ENCODE assay signal across 8 cellular contexts in the genomic region with DNA sequence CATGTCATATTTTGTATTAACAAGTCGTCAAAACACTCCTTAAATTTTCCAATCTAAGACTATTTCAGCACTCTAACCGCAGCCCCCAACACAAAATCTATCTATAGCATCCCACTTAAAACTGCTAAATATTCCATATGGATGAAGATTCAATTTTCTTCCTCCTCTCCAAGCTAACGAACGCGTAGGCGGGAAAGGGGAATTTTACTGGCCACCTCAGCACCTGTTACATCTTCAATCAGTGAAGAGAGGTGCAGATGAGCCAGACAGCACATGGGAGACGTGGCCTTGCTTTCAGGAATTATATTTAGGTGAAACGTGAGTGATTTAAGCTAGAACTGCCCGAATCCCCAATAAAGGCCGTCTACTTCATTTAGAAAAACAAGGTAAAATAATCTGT. TPM values are rescaled to one million over a fixed set of nuclear protein-coding genes. Genes with fewer than 3 reads are reported as not detected.
DNase-seq lines count a peak whose midpoint lies in the region; ATAC-seq and TF ChIP-seq lines count a peak whose summit lies in the region.

No MANE protein-coding gene starts in this region.

- H3K9me3 ChIP-seq in OCI-LY3 (ENCODE audit: insufficient read depth, low read length) (no peaks in the 10 kb centered on the region), right cardiac atrium (ENCODE audit: control insufficient read depth, low read length) (no peaks in the 10 kb centered on the region)

- TF ChIP-seq CTCF in OCI-LY3 (IDR thresholded peaks at IDR 0.05; ENCODE audit: low read depth, low read length), result no peak

- peak overlapping the region; percentile 48; the same call in 1 of the 2 replicates for H2AFZ ChIP-seq in OCI-LY3 (ENCODE audit: low read depth, low read length)

- H3K36me3 ChIP-seq in OCI-LY3 (replicated peaks; ENCODE audit: low read depth, low read length), result peaks cover 25% of the 10 kb centered on the region

- H3K4me2 ChIP-seq in OCI-LY3 (ENCODE audit: low read length), result peak overlapping the region; percentile 83

- H3K79me2 ChIP-seq in OCI-LY3 (ENCODE audit: low read length), result peaks cover 88% of the 10 kb centered on the region

- H3K27me3 ChIP-seq in OCI-LY3 (ENCODE audit: low read depth, low read length) (no peaks in the 10 kb centered on the region), right cardiac atrium (ENCODE audit: control insufficient read depth, insufficient read depth) (no peaks in the 10 kb centered on the region)

- H3K4me1 ChIP-seq in OCI-LY3 (ENCODE audit: low read length), result peaks cover 47% of the 10 kb centered on the region
- H3K4me1 ChIP-seq in right cardiac atrium (ENCODE audit: control insufficient read depth, insufficient read depth, low read length), result peaks cover 2% of the 10 kb centered on the region

- under 1% methylated on average over 10 of the region's 10 CpGs for whole genome bisulfite sequencing in right cardiac atrium

- H3K27me3 Mint-ChIP-seq in immature natural killer cell (ENCODE audit: low read depth in 3 of 3), result peaks cover 2 to 8% (median 7%) of the 10 kb centered on the region in 3 donors

- no peak for ATAC-seq in right cardiac atrium
- no peak for ATAC-seq in stimulated activated naive CD8-positive, alpha-beta T cell treated with anti-CD3 and anti-CD28 coated beads, Interleukin-15, Interleukin-2, amounts not matched to agents 100 U/mL and 50 U/mL, for 24 hours

- intact Hi-C loops in right cardiac atrium (cut with DNase I), result no loop called here

- H3K9me3 Mint-ChIP-seq in immature natural killer cell, result no peaks in the 10 kb centered on the region

- H3K27ac ChIP-seq in OCI-LY3 (ENCODE audit: low read length) (peak overlapping the region; percentile 86), right cardiac atrium (ENCODE audit: low read length) (no peak overlapping the region)

- peaks cover 18 to 30% of the 10 kb centered on the region in 2 donors for H3K4me1 Mint-ChIP-seq in immature natural killer cell

- no peaks in the 10 kb centered on the region for H3K36me3 Mint-ChIP-seq in immature natural killer cell

- H3K9ac ChIP-seq in OCI-LY3 (ENCODE audit: low read length), result peak overlapping the region; percentile 91

- no peak overlapping the region for H3K4me3 Mint-ChIP-seq in immature natural killer cell

- DNase-seq in NCI-H82 (lab: John Stamatoyannopoulos, UW), result peak; percentile 64
- no peak for DNase-seq in NCI-H82 treated with DMSO at 0.1 percent for 48 hours (lab: John Stamatoyannopoulos, UW; ENCODE audit: unreplicated experiment)
- DNase-seq in right cardiac atrium, result no peak
- peak; percentile 58 for DNase-seq in stimulated activated naive CD8-positive, alpha-beta T cell treated with anti-CD3 and anti-CD28 coated beads, Interleukin-15, Interleukin-2, amounts not matched to agents 100 U/mL and 50 U/mL, for 24 hours
- DNase-seq in SHP77 treated with DMSO at 0.1 percent for 48 hours (lab: John Stamatoyannopoulos, UW), result no peak
- DNase-seq in SIG-M5 treated with dmso at 0.1 percent for 504 hours (lab: John Stamatoyannopoulos, UW; ENCODE audit: unreplicated experiment), result no peak
- DNase-seq in immature natural killer cell, result no peak

- peaks cover 48% of the 10 kb centered on the region for H4K20me1 ChIP-seq in OCI-LY3 (ENCODE audit: insufficient read depth, low read length)

- H3K27ac Mint-ChIP-seq in immature natural killer cell, result no peak overlapping the region

- H3K4me3 ChIP-seq in OCI-LY3 (ENCODE audit: low read length), result peak overlapping the region; percentile 77
- peak overlapping the region; percentile 100 for H3K4me3 ChIP-seq in right cardiac atrium (ENCODE audit: low read length)

RNA-seq across cellular contexts. Expression of a gene that starts 1.1 kb away (rescaled TPM):
- total RNA-seq in right cardiac atrium, result 10 to 100 TPM; 25.3 to 28.2 (median 27.1) TPM
- 14.5 TPM for polyA plus RNA-seq in right cardiac atrium
- polyA plus RNA-seq in immature natural killer cell, result 10 to 100 TPM in 1 of 3 donors, 1 to 10 TPM in 2; 5.4 to 11.9 (median 6.2) TPM

Comparison
In these comparisons a context has a peak if more than half of its experiments do, and no peak if none do; other contexts are left out.
1. DNase-seq: peak in NCI-H82 (single experiment) and stimulated activated naive CD8-positive, alpha-beta T cell treated with anti-CD3 and anti-CD28 coated beads, Interleukin-15, Interleukin-2, amounts not matched to agents 100 U/mL and 50 U/mL, for 24 hours (single experiment); none in NCI-H82 treated with DMSO at 0.1 percent for 48 hours (single experiment), right cardiac atrium (0 of 3), SHP77 treated with DMSO at 0.1 percent for 48 hours (single experiment), SIG-M5 treated with dmso at 0.1 percent for 504 hours (single experiment) and immature natural killer cell (0 of 3).